1 cellular context compared by ENCODE assay signal in the genomic region with DNA sequence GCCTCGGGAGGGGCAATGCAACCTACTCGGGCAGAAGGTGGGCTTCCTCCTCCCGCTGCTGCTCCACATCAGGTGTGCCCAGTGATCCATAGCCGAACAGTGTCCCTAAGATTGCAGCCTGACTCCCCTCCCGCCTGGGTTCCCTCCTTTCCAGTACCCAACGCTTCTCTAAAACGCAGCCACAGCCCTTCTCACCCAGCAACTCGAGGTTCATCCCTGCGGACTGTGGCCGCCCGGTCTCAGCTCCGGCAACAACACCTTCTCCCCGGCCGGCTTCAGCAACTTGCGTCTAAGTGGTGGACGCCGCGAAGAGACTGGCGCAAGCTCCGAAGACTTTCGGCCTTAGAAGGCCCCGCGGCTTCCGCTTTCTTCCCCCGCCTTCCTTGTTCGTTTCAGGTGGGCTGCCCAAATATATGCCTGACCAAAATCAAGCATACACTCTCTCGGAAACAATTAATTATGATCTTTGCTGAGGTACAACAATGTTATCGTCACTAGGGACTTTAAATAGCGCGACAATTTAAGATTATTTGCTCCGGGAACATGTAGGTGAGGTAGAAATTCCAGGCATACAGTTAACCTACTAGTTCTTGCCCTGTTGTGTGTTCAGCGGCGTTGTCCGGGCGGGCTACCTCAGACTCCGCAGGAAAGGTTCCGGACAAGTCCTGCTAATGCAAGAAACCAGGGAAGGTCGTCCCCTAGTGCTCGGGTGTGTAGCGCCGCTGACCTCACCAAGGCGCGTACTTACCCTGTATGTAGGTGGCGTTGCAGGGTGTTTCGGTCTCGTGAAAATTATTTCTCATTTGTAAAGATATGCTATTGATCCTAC.
TF ChIP-seq lines count a peak whose summit lies in the region.

TSS of gene RBBP5 (minus strand) at position 319 of the 829 bp plus-strand sequence. CDS start at position 214, 105 bp downstream.

TF ChIP-seq in K562, 482 proteins besides CTCF, POLR2A, EP300 and RAD21 (continued from another document and continues in another):
- peak; percentile 29; the same call in 1 of the 2 replicates for TF ChIP-seq ZBTB17 (CRISPR knock-in tag; IDR thresholded peaks at IDR 0.05)
- TF ChIP-seq RBM22 (IDR thresholded peaks at IDR 0.05; ENCODE audit: low read depth, low read length, poor library complexity, severe bottlenecking), result no peak
- TF ChIP-seq RHOXF2B (CRISPR knock-in tag; conservative IDR thresholded peaks at IDR 0.05), result peak; percentile 77; the same call in 1 of the 2 replicates
- no peak for TF ChIP-seq XRCC4 (IDR thresholded peaks at IDR 0.05; ENCODE audit: extremely low read depth, insufficient read depth, insufficient read length)
- TF ChIP-seq TOE1 (IDR thresholded peaks at IDR 0.05; ENCODE audit: borderline replicate concordance), result peak; percentile 96
- peak; percentile 93 for TF ChIP-seq TOE1 (CRISPR knock-in tag; IDR thresholded peaks at IDR 0.05; ENCODE audit: borderline replicate concordance, low read depth)
- peak; percentile 99 for TF ChIP-seq RB1 (IDR thresholded peaks at IDR 0.05; ENCODE audit: low read depth)
- peak; percentile 48; the same call in 1 of the 2 replicates for TF ChIP-seq ZBTB7A (IDR thresholded peaks at IDR 0.05; ENCODE audit: borderline replicate concordance, control insufficient read depth, low read depth, low read length)
- no peak for TF ChIP-seq ZC3H8 (IDR thresholded peaks at IDR 0.05)
- TF ChIP-seq ZNF263 (CRISPR knock-in tag; IDR thresholded peaks at IDR 0.05; ENCODE audit: borderline replicate concordance), result peak; percentile 76; the same call in 1 of the 2 replicates
- TF ChIP-seq ZBTB43 (CRISPR knock-in tag; IDR thresholded peaks at IDR 0.05), result peak; percentile 91
- peak; percentile 97 for TF ChIP-seq GABPA (tag; conservative IDR thresholded peaks at IDR 0.05; ENCODE audit: low read depth)
- TF ChIP-seq, protein P1, sequence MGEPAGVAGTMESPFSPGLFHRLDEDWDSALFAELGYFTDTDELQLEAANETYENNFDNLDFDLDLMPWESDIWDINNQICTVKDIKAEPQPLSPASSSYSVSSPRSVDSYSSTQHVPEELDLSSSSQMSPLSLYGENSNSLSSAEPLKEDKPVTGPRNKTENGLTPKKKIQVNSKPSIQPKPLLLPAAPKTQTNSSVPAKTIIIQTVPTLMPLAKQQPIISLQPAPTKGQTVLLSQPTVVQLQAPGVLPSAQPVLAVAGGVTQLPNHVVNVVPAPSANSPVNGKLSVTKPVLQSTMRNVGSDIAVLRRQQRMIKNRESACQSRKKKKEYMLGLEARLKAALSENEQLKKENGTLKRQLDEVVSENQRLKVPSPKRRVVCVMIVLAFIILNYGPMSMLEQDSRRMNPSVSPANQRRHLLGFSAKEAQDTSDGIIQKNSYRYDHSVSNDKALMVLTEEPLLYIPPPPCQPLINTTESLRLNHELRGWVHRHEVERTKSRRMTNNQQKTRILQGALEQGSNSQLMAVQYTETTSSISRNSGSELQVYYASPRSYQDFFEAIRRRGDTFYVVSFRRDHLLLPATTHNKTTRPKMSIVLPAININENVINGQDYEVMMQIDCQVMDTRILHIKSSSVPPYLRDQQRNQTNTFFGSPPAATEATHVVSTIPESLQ (CRISPR knock-in tag; IDR thresholded peaks at IDR 0.05), result 0 out of 2 replicates have a peak, but pooled peaks have one; percentile 48
- TF ChIP-seq WHSC1 (IDR thresholded peaks at IDR 0.05; ENCODE audit: low read length), result no peak
- TF ChIP-seq THAP12 (CRISPR knock-in tag; IDR thresholded peaks at IDR 0.05), result peak; percentile 82
- no peak for TF ChIP-seq PHB2 (IDR thresholded peaks at IDR 0.05; ENCODE audit: low read depth)
- TF ChIP-seq CBX5 (IDR thresholded peaks at IDR 0.05; ENCODE audit: borderline replicate concordance, low read depth), result peak; percentile 84
- peak; percentile 95 for TF ChIP-seq POLR2H (tag; IDR thresholded peaks at IDR 0.05; ENCODE audit: low read depth)
- peak; percentile 77 for TF ChIP-seq NCOR1 (IDR thresholded peaks at IDR 0.05)
- no peak for TF ChIP-seq NFIX (CRISPR knock-in tag; IDR thresholded peaks at IDR 0.05; ENCODE audit: low read depth)
- no peak for TF ChIP-seq U2AF1 (optimal IDR thresholded peaks at IDR 0.05; ENCODE audit: low read depth, low read length)
- TF ChIP-seq MXI1 (IDR thresholded peaks at IDR 0.05; ENCODE audit: low read depth, low read length), result no peak
- TF ChIP-seq MLX (CRISPR knock-in tag; conservative IDR thresholded peaks at IDR 0.05), result no peak
- TF ChIP-seq UBTF (IDR thresholded peaks at IDR 0.05; ENCODE audit: borderline replicate concordance in 1 of 2, low read depth in 2 of 2, low read length in 2 of 2), result peak; percentile 51 to 85; a peak in 3 of 4 replicates
- peak; percentile 88 for TF ChIP-seq ZNF175 (CRISPR knock-in tag; IDR thresholded peaks at IDR 0.05; ENCODE audit: low read depth)
- peak; percentile 68 for TF ChIP-seq ETS2 (tag; IDR thresholded peaks at IDR 0.05; ENCODE audit: borderline replicate concordance, poor library complexity, severe bottlenecking)
- no peak for TF ChIP-seq FOXO4 (CRISPR knock-in tag; IDR thresholded peaks at IDR 0.05)
- peak; percentile 85; the same call in 1 of the 2 replicates for TF ChIP-seq HEY1 (CRISPR knock-in tag; IDR thresholded peaks at IDR 0.05; ENCODE audit: borderline replicate concordance)
- peak; percentile 91 for TF ChIP-seq PATZ1 (CRISPR knock-in tag; IDR thresholded peaks at IDR 0.05; ENCODE audit: borderline replicate concordance)
- no peak for TF ChIP-seq HMGN3 (IDR thresholded peaks at IDR 0.05; ENCODE audit: borderline replicate concordance, extremely low read depth, insufficient read length, low read depth, low read length)
- no peak; the same call in 1 of the 2 replicates for TF ChIP-seq DMBX1 (CRISPR knock-in tag; IDR thresholded peaks at IDR 0.05; ENCODE audit: borderline replicate concordance)
- TF ChIP-seq PBX2 (CRISPR knock-in tag; IDR thresholded peaks at IDR 0.05; ENCODE audit: low read depth), result no peak
- peak; percentile 22 for TF ChIP-seq PBX2 (tag; conservative IDR thresholded peaks at IDR 0.05; ENCODE audit: low read depth)
- TF ChIP-seq PTBP1 (IDR thresholded peaks at IDR 0.05; ENCODE audit: low read depth, low read length), result no peak
- TF ChIP-seq ZNF232 (CRISPR knock-in tag; IDR thresholded peaks at IDR 0.05), result no peak; the same call in 1 of the 2 replicates
- TF ChIP-seq ZNF507 (tag; conservative IDR thresholded peaks at IDR 0.05), result no peak
- TF ChIP-seq ATF7 (IDR thresholded peaks at IDR 0.05), result peak; percentile 97
- peak; percentile 72; the same call in 1 of the 2 replicates for TF ChIP-seq HBP1 (CRISPR knock-in tag; IDR thresholded peaks at IDR 0.05)
